In the genomic region with DNA sequence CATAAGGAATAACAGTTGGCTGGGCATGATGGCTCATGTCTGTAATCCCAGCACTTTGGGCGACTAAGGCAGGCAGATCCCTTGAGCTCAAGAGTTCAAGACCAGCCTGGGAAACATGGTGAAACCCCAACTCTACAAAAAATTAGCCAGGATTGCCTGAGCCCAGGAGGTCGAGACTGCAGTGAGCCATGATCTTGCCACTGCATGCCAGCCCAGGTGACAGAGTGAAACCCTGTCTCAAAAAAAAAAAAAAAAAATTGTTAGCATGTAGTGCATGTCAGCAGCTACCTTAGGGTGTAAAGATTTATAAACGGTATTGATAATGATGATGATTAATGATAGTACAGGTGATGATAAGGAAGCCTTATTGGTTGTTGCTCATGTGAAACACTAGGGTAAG, we compare ENCODE assay signal across 20 cellular contexts.
DNase-seq lines count a peak whose midpoint lies in the region; ATAC-seq, FAIRE-seq and TF ChIP-seq lines count a peak whose summit lies in the region.
"Had no signal": no experiment of that assay in that cellular context is flagged by ENCODE, and none has a peak within 500 bp of the region (broad histone marks: within the 10 kb centered on the region; RNA-seq: fewer than 3 reads in every experiment).

No MANE protein-coding gene starts in this region.

- no peaks in the 10 kb centered on the region for H3K27me3 Mint-ChIP-seq in chondrocyte (ENCODE audit: low read depth)
- H3K27me3 Mint-ChIP-seq: CD4-positive, alpha-beta memory T cell had no signal

- H3K9me2 ChIP-seq in MM.1S (replicated peaks; ENCODE audit: insufficient read depth, low read length): no peaks in the 10 kb centered on the region

- H3K9me3 Mint-ChIP-seq in chondrocyte (ENCODE audit: low read depth): no peaks in the 10 kb centered on the region

- TF ChIP-seq CTCF in MM.1S (IDR thresholded peaks at IDR 0.05; ENCODE audit: low read length) (no peak), chondrocyte (IDR thresholded peaks at IDR 0.05) (no peak), gastrocnemius medialis (IDR thresholded peaks at IDR 0.05 in 4 of 5, conservative IDR thresholded peaks at IDR 0.05 in 1 of 5) (no peak), uterus (IDR thresholded peaks at IDR 0.05) (no peak), Peyer's patch (IDR thresholded peaks at IDR 0.05) (no peak)

- H3K9me3 ChIP-seq in MM.1S (replicated peaks; ENCODE audit: insufficient read depth, low read length): no peaks in the 10 kb centered on the region
- no peaks in the 10 kb centered on the region for H3K9me3 ChIP-seq in gastrocnemius medialis
- H3K9me3 ChIP-seq in uterus: peaks cover 0 to 4% of the 10 kb centered on the region in 2 donors
- H3K9me3 ChIP-seq in Peyer's patch: no peaks in the 10 kb centered on the region

- peak overlapping the region; percentile 89 for H3K9ac ChIP-seq in MM.1S (ENCODE audit: low read length)
- H3K9ac ChIP-seq: BLaER1 treated with 17β-estradiol and CSF1 and Interleukin-3, amounts not matched to agents 10 nM and 100 nM had no signal

- in situ Hi-C loops in gastrocnemius medialis (cut with MboI; ENCODE audit: low sequenced_read_pairs in 4 of 4): no loop called here
- in situ Hi-C loops in ACHN (cut with HindIII; ENCODE audit: low pct_ligation_motif_present, low pct_unique_long_range_greater_than_20kb, low sequenced_read_pairs): no loop called here

- H3K4me1 ChIP-seq in MM.1S (ENCODE audit: low read length): peaks cover 47% of the 10 kb centered on the region
- peaks cover 36 to 45% of the 10 kb centered on the region in 2 donors for H3K4me1 ChIP-seq in gastrocnemius medialis
- H3K4me1 ChIP-seq in uterus: no peaks in the 10 kb centered on the region
- H3K4me1 ChIP-seq in Peyer's patch: no peaks in the 10 kb centered on the region
- H3K4me1 ChIP-seq: BLaER1 treated with 17β-estradiol and CSF1 and Interleukin-3, amounts not matched to agents 10 nM and 100 nM had no signal

- peak in 1 of 2 donors; percentile 7 for ATAC-seq in gastrocnemius medialis
- ATAC-seq: PC-3 had no signal

- TF ChIP-seq POLR2A in GM12892 (IDR thresholded peaks at IDR 0.05; ENCODE audit: low read depth, low read length) (no peak), gastrocnemius medialis (IDR thresholded peaks at IDR 0.05) (no peak), uterus (IDR thresholded peaks at IDR 0.05) (no peak), Peyer's patch (IDR thresholded peaks at IDR 0.05) (no peak)

- intact Hi-C loops in gastrocnemius medialis (cut with DNase I; ENCODE audit: low total_unique reads) (no loop called here), uterus (cut with DNase I; ENCODE audit: low total_unique reads) (no loop called here)

- H3K36me3 Mint-ChIP-seq in chondrocyte (ENCODE audit: low read depth): no peaks in the 10 kb centered on the region
- H3K36me3 Mint-ChIP-seq: CD4-positive, alpha-beta memory T cell had no signal

- peaks cover 66% of the 10 kb centered on the region for H3K79me2 ChIP-seq in MM.1S (ENCODE audit: low read length)

- FAIRE-seq in GM12892 (lab: Jason Lieb, UNC): peak; percentile 50

- H3K27ac ChIP-seq in MM.1S (ENCODE audit: low read length): peak overlapping the region; percentile 99
- peak overlapping the region; percentile 74 to 84 (median 78) for H3K27ac ChIP-seq in gastrocnemius medialis
- H3K27ac ChIP-seq in uterus: no peak overlapping the region
- no peak overlapping the region for H3K27ac ChIP-seq in Peyer's patch
- H3K27ac ChIP-seq: 22Rv1; BLaER1 treated with 17β-estradiol and CSF1 and Interleukin-3, amounts not matched to agents 10 nM and 100 nM; RWPE1; SK-N-MC had no signal

- H3K36me3 ChIP-seq in MM.1S (replicated peaks; ENCODE audit: insufficient read depth, low read length) (no peaks in the 10 kb centered on the region), gastrocnemius medialis (no peaks in the 10 kb centered on the region), uterus (no peaks in the 10 kb centered on the region), Peyer's patch (no peaks in the 10 kb centered on the region)

- DNase-seq in GM12892 (ENCODE audit: insufficient read length) (no peak), MM.1S (peak; percentile 68), chondrocyte (ENCODE audit: low spot score) (no peak), gastrocnemius medialis (no peak), uterus (no peak), Peyer's patch (no peak), ACHN (no peak), NCI-H2171 treated with DMSO at 0.1 percent for 48 hours (lab: John Stamatoyannopoulos, UW) (no peak)
- DNase-seq: CD4-positive, alpha-beta memory T cell; DND-41; KBM-7; NCI-H1105; NCI-H524 treated with DMSO at 0.1 percent for 48 hours; NCI-H82; PC-3; SHP77 treated with DMSO at 0.1 percent for 48 hours had no signal

- no peaks in the 10 kb centered on the region for H3K27me3 ChIP-seq in MM.1S (replicated peaks; ENCODE audit: insufficient read depth, low read length)
- no peaks in the 10 kb centered on the region for H3K27me3 ChIP-seq in gastrocnemius medialis
- H3K27me3 ChIP-seq in uterus: no peaks in the 10 kb centered on the region
- H3K27me3 ChIP-seq in Peyer's patch: no peaks in the 10 kb centered on the region
- H3K27me3 ChIP-seq: BLaER1 treated with 17β-estradiol and CSF1 and Interleukin-3, amounts not matched to agents 10 nM and 100 nM had no signal

- no peak overlapping the region for H3K4me3 Mint-ChIP-seq in chondrocyte (ENCODE audit: unreplicated experiment)
- H3K4me3 Mint-ChIP-seq: CD4-positive, alpha-beta memory T cell had no signal

- H3K27ac Mint-ChIP-seq in chondrocyte (ENCODE audit: unreplicated experiment): peak overlapping the region; percentile 52

- H3K4me3 ChIP-seq in MM.1S (ENCODE audit: low read length) (peak overlapping the region; percentile 4; the same call in 1 of the 2 replicates), gastrocnemius medialis (no peak overlapping the region), uterus (no peak overlapping the region), Peyer's patch (no peak overlapping the region)
- H3K4me3 ChIP-seq: BLaER1 treated with 17β-estradiol and CSF1 and Interleukin-3, amounts not matched to agents 10 nM and 100 nM; SK-N-MC had no signal

- peaks cover 26% of the 10 kb centered on the region for H3K4me1 Mint-ChIP-seq in chondrocyte (ENCODE audit: low read depth)
- H3K4me1 Mint-ChIP-seq: CD4-positive, alpha-beta memory T cell had no signal

- no peak overlapping the region for H2AFZ ChIP-seq in MM.1S (ENCODE audit: low read length)

- H3K4me2 ChIP-seq in MM.1S (ENCODE audit: low read depth, low read length): peak overlapping the region; percentile 97
- H3K4me2 ChIP-seq: BLaER1 treated with 17β-estradiol and CSF1 and Interleukin-3, amounts not matched to agents 10 nM and 100 nM had no signal

- H3F3A ChIP-seq in MM.1S (ENCODE audit: insufficient read depth, low read length): peaks cover 40% of the 10 kb centered on the region

- no peaks in the 10 kb centered on the region for H4K20me1 ChIP-seq in MM.1S (ENCODE audit: insufficient read depth, low read length)
- H4K20me1 ChIP-seq: BLaER1 treated with 17β-estradiol and CSF1 and Interleukin-3, amounts not matched to agents 10 nM and 100 nM had no signal

Comparison
In these comparisons a context has a peak if more than half of its experiments do, and no peak if none do; other contexts are left out.
1. H3K27ac ChIP-seq: peak in MM.1S (single experiment) and gastrocnemius medialis (4 of 4); none in uterus (0 of 2) and Peyer's patch (0 of 4).